Comparison of ENCODE assay signal across 10 cellular contexts in genomic region chr3:121529308-121529707, GRCh38. TPM values are rescaled to one million over a fixed set of nuclear protein-coding genes. Genes with fewer than 3 reads are reported as not detected.
A peak's percentile ranks its signal among the peaks of the same experiment; 100 is the strongest.
DNase-seq lines count a peak whose midpoint lies in the region; ATAC-seq, FAIRE-seq and TF ChIP-seq lines count a peak whose summit lies in the region.
"Had no signal": no experiment of that assay in that cellular context is flagged by ENCODE, and none has a peak within 500 bp of the region (broad histone marks: within the 10 kb centered on the region; RNA-seq: fewer than 3 reads in every experiment).

No MANE protein-coding gene starts in this region.

- no peaks in the 10 kb centered on the region for H3K27me3 Mint-ChIP-seq in HFFc6 (ENCODE audit: insufficient read depth)
- no peaks in the 10 kb centered on the region for H3K27me3 Mint-ChIP-seq in naive thymus-derived CD4-positive, alpha-beta T cell
- H3K27me3 Mint-ChIP-seq: activated B cell treated with CpG ODN at 0.5 μM for 24 hours had no signal

- no peak overlapping the region for H3K27ac Mint-ChIP-seq in HFFc6
- H3K27ac Mint-ChIP-seq in naive thymus-derived CD4-positive, alpha-beta T cell = no peak overlapping the region
- H3K27ac Mint-ChIP-seq: activated B cell treated with CpG ODN at 0.5 μM for 24 hours had no signal

- no peak overlapping the region for H2AFZ ChIP-seq in HepG2 (ENCODE audit: low read length)

- no peak for TF ChIP-seq RAD21 in HepG2 (CRISPR knock-in tag; IDR thresholded peaks at IDR 0.05)

- H3K4me1 Mint-ChIP-seq in HFFc6 (ENCODE audit: low read depth) = peaks cover 6% of the 10 kb centered on the region; the same call in 1 of the 2 replicates
- H3K4me1 Mint-ChIP-seq in naive thymus-derived CD4-positive, alpha-beta T cell = peaks cover 0 to 12% (median 0%) of the 10 kb centered on the region in 7 donors
- H3K4me1 Mint-ChIP-seq: activated B cell treated with CpG ODN at 0.5 μM for 24 hours had no signal

- H4K20me1 ChIP-seq in HepG2 (ENCODE audit: insufficient read depth, low read length) = no peaks in the 10 kb centered on the region

- TF ChIP-seq EP300 in HepG2 (IDR thresholded peaks at IDR 0.05; ENCODE audit: low read depth in 2 of 2, low read length in 2 of 2) = no peak
- TF ChIP-seq EP300 in HepG2 (CRISPR knock-in tag; IDR thresholded peaks at IDR 0.05; ENCODE audit: borderline replicate concordance) = no peak

- peak; percentile 70 for TF ChIP-seq CTCF in C4-2B (conservative IDR thresholded peaks at IDR 0.05)
- peak; percentile 80 for TF ChIP-seq CTCF in HFFc6 (IDR thresholded peaks at IDR 0.05)
- TF ChIP-seq CTCF in body of pancreas (IDR thresholded peaks at IDR 0.05) = peak in 5 of 7 experiments; percentile 12 to 39 (median 28)
- peak; percentile 34; the same call in 1 of the 2 replicates for TF ChIP-seq CTCF in HepG2 (CRISPR knock-in tag; IDR thresholded peaks at IDR 0.05)
- TF ChIP-seq CTCF in coronary artery (IDR thresholded peaks at IDR 0.05) = no peak

- no peaks in the 10 kb centered on the region for H3K36me3 ChIP-seq in body of pancreas (replicated peaks in 1 of 2; ENCODE audit: insufficient read depth in 1 of 2, low read depth in 2 of 2)
- H3K36me3 ChIP-seq in HepG2 (replicated peaks in 1 of 2; ENCODE audit: control insufficient read depth in 1 of 2, insufficient read depth in 2 of 2, low read length in 2 of 2) = peaks cover 5 to 9% of the 10 kb centered on the region in 2 experiments
- H3K36me3 ChIP-seq in naive thymus-derived CD4-positive, alpha-beta T cell (ENCODE audit: control insufficient read depth in 2 of 3, insufficient read depth in 3 of 3, low read length in 3 of 3) = no peaks in the 10 kb centered on the region

- no peaks in the 10 kb centered on the region for H3K79me2 ChIP-seq in HepG2 (ENCODE audit: insufficient read depth, low read length)

- in situ Hi-C loops in HepG2 (cut with HindIII; ENCODE audit: extremely low pct_ligation_motif_present, low pct_unique_long_range_greater_than_20kb) = no loop called here

- no peak overlapping the region for H3K27ac ChIP-seq in C4-2B
- H3K27ac ChIP-seq in body of pancreas = no peak overlapping the region
- H3K27ac ChIP-seq in HepG2 (ENCODE audit: extremely low read length, insufficient read depth, low read length) = no peak overlapping the region
- H3K27ac ChIP-seq in naive thymus-derived CD4-positive, alpha-beta T cell (ENCODE audit: low read depth, low read length) = no peak overlapping the region
- H3K27ac ChIP-seq in coronary artery = no peak overlapping the region

- POLR2A ChIA-PET in HepG2 (lab: Yijun Ruan, JAX) = no interaction called here
- POLR2A ChIA-PET in naive thymus-derived CD4-positive, alpha-beta T cell (lab: Charles Lee) = no interaction called here

- H3K4me1 ChIP-seq in body of pancreas (no peaks in the 10 kb centered on the region), HepG2 (ENCODE audit: insufficient read depth, low read length) (no peaks in the 10 kb centered on the region)
- H3K4me1 ChIP-seq in naive thymus-derived CD4-positive, alpha-beta T cell (ENCODE audit: control insufficient read depth in 2 of 2, insufficient read depth in 2 of 2, low read length in 2 of 2) = no peaks in the 10 kb centered on the region

- peak; percentile 22 for DNase-seq in HFFc6
- no peak for DNase-seq in body of pancreas
- DNase-seq in HepG2 (ENCODE audit: low spot score) = peak; percentile 3
- no peak for DNase-seq in frontal cortex (ENCODE audit: low spot score in 2 of 2)
- DNase-seq in naive thymus-derived CD4-positive, alpha-beta T cell = no peak
- DNase-seq in coronary artery (ENCODE audit: low spot score) = no peak
- DNase-seq: activated B cell treated with CpG ODN at 0.5 μM for 24 hours, NCI-H510A treated with DMSO at 0.1 percent for 48 hours had no signal

- FAIRE-seq in HepG2 (lab: Jason Lieb, UNC) (no peak), frontal cortex (lab: Jason Lieb, UNC) (no peak)

- H3K9me3 ChIP-seq in body of pancreas = no peaks in the 10 kb centered on the region
- H3K9me3 ChIP-seq in HepG2 (ENCODE audit: low read length) = no peaks in the 10 kb centered on the region
- no peaks in the 10 kb centered on the region for H3K9me3 ChIP-seq in naive thymus-derived CD4-positive, alpha-beta T cell (ENCODE audit: control insufficient read depth in 2 of 3, low read length in 3 of 3)

- H3K27me3 ChIP-seq in body of pancreas (no peaks in the 10 kb centered on the region), HepG2 (ENCODE audit: control insufficient read depth in 1 of 2, insufficient read depth in 2 of 2, low read length in 2 of 2) (no peaks in the 10 kb centered on the region)
- no peaks in the 10 kb centered on the region for H3K27me3 ChIP-seq in naive thymus-derived CD4-positive, alpha-beta T cell (ENCODE audit: control insufficient read depth in 2 of 2, insufficient read depth in 2 of 2, low read length in 2 of 2)

- intact Hi-C loops in body of pancreas (cut with DNase I) (no loop called here), HepG2 (cut with micrococcal nuclease; ENCODE audit: unreplicated experiment) (no loop called here)
- intact Hi-C loops in naive thymus-derived CD4-positive, alpha-beta T cell (cut with micrococcal nuclease) = no loop called here

- no peaks in the 10 kb centered on the region for H3K9me3 Mint-ChIP-seq in HFFc6
- no peaks in the 10 kb centered on the region for H3K9me3 Mint-ChIP-seq in naive thymus-derived CD4-positive, alpha-beta T cell
- H3K9me3 Mint-ChIP-seq: activated B cell treated with CpG ODN at 0.5 μM for 24 hours had no signal

- no TSS peak for BruUV-seq in HepG2 (replicated peaks; lab: Mats Ljungman, UMichigan)

- no peak overlapping the region for H3K4me2 ChIP-seq in HepG2 (ENCODE audit: low read depth, low read length)

- H3K9ac ChIP-seq in HepG2 (ENCODE audit: insufficient read depth, low read depth, low read length) = no peak overlapping the region

- H3K36me3 Mint-ChIP-seq in HFFc6 (ENCODE audit: low read depth) = peaks cover 13% of the 10 kb centered on the region; the same call in 1 of the 2 replicates
- H3K36me3 Mint-ChIP-seq in naive thymus-derived CD4-positive, alpha-beta T cell = peaks cover 0 to 29% (median 0%) of the 10 kb centered on the region in 5 donors

- ATAC-seq in body of pancreas = no peak
- no peak for ATAC-seq in HepG2
- ATAC-seq in naive thymus-derived CD4-positive, alpha-beta T cell = no peak
- no peak for ATAC-seq in GM21723 (IDR thresholded peaks at IDR 0.05; ENCODE audit: unreplicated experiment)

- TF ChIP-seq POLR2A in body of pancreas (IDR thresholded peaks at IDR 0.05) (no peak), HepG2 (IDR thresholded peaks at IDR 0.05; ENCODE audit: insufficient read depth in 1 of 2, low read depth in 2 of 2, low read length in 2 of 2) (no peak)

- CTCF ChIA-PET in HepG2 (lab: Yijun Ruan, JAX; ENCODE audit: low intra/inter-chr PET ratio, low total read pairs) = no interaction called here
- CTCF ChIA-PET in naive thymus-derived CD4-positive, alpha-beta T cell (lab: Charles Lee) = no interaction called here

- H3K4me3 Mint-ChIP-seq in HFFc6 = no peak overlapping the region
- no peak overlapping the region for H3K4me3 Mint-ChIP-seq in naive thymus-derived CD4-positive, alpha-beta T cell
- H3K4me3 Mint-ChIP-seq: activated B cell treated with CpG ODN at 0.5 μM for 24 hours had no signal

- WGBS in body of pancreas, 2 donors = 40 to 50% methylated on average over 3 of the region's 3 CpGs
- WGBS in HepG2 (ENCODE audit: low lambda C conversion rate) = 93% methylated on average over 3 of the region's 3 CpGs

- H3K4me3 ChIP-seq in body of pancreas (no peak overlapping the region), HepG2 (replicated peaks in 1 of 3; ENCODE audit: insufficient read depth in 1 of 3, low read depth in 2 of 3, low read length in 3 of 3) (no peak overlapping the region), coronary artery (no peak overlapping the region)
- no peak overlapping the region for H3K4me3 ChIP-seq in naive thymus-derived CD4-positive, alpha-beta T cell (ENCODE audit: low read length)

RNA-seq across cellular contexts. Expression of gene POLQ, which starts 16.5 kb away (rescaled TPM):
- total RNA-seq in HFFc6 (2021; fragmentation: NEBNext Ultra II Directional; extraction: Animal tissue kit (Norgen Biotek cat#: 25700)) = 1 to 10 TPM; 3.3 to 7.7 (median 7.0) TPM
- under 1 TPM; under 0.01 to 0.66 TPM for total RNA-seq in body of pancreas
- 16.0 and 18.6 TPM in 2 replicates for total RNA-seq in HepG2 (2016; rRNA removed; fragmentation: Illumina TruSeq; extraction: Trizol)
- total RNA-seq in HepG2 (2016; cell fraction: cytosol; rRNA removed; fragmentation: Illumina TruSeq; extraction: Trizol; ENCODE audit: low read depth) = 7.9 and 9.3 TPM in 2 replicates
- 15.2 and 17.0 TPM in 2 replicates for total RNA-seq in HepG2 (2016; cell fraction: insoluble cytoplasmic fraction; rRNA removed; fragmentation: Illumina TruSeq; extraction: Trizol)
- 8.4 TPM in 2 replicates for total RNA-seq in HepG2 (2016; cell fraction: membrane; rRNA removed; fragmentation: Illumina TruSeq; extraction: Trizol)
- total RNA-seq in HepG2 (2016; cell fraction: nucleus; rRNA removed; fragmentation: Illumina TruSeq; extraction: Trizol) = 35.4 and 39.0 TPM in 2 replicates
- polyA plus RNA-seq in HepG2 (2011; rRNA removed) = 1.6 and 2.5 TPM in 2 replicates
- 0.64 and 0.68 TPM in 2 replicates for polyA plus RNA-seq in HepG2 (2011; cell fraction: cytosol; rRNA removed)
- 4.0 TPM in 2 replicates for polyA plus RNA-seq in HepG2 (2011; cell fraction: nucleus; rRNA removed)
- polyA plus RNA-seq in HepG2 (2012) = 1.2 and 3.3 TPM in 2 replicates
- 0.26 and 0.33 TPM in 2 replicates for polyA plus RNA-seq in HepG2 (2016; cell fraction: cytosol; fragmentation: Illumina TruSeq; extraction: Trizol; ENCODE audit: low read depth)
- 6.7 and 8.3 TPM in 2 replicates for polyA plus RNA-seq in HepG2 (2016; cell fraction: insoluble cytoplasmic fraction; fragmentation: Illumina TruSeq; extraction: Trizol; ENCODE audit: low read depth)
- 0.59 and 0.71 TPM in 2 replicates for polyA plus RNA-seq in HepG2 (2016; cell fraction: membrane; fragmentation: Illumina TruSeq; extraction: Trizol; ENCODE audit: low read depth)
- 42.1 and 43.8 TPM in 2 replicates for polyA plus RNA-seq in HepG2 (2016; cell fraction: nucleus; fragmentation: Illumina TruSeq; extraction: Trizol; ENCODE audit: insufficient read depth, low read depth)
- 2.2 and 12.9 TPM in 2 replicates for polyA minus RNA-seq in HepG2 (2011; rRNA and poly(A)+ RNA removed; ENCODE audit: low replicate concordance)
- polyA minus RNA-seq in HepG2 (2011; cell fraction: cytosol; rRNA and poly(A)+ RNA removed) = 1.4 and 2.6 TPM in 2 replicates
- 17.8 and 27.3 TPM in 2 replicates for polyA minus RNA-seq in HepG2 (2011; cell fraction: nucleus; rRNA and poly(A)+ RNA removed)
- 1.2 TPM for total RNA-seq in frontal cortex
- total RNA-seq in naive thymus-derived CD4-positive, alpha-beta T cell = 10 to 100 TPM in 1 of 5 experiments, under 1 TPM in 4; 0.17 to 26.6 (median 0.38) TPM
- polyA plus RNA-seq in naive thymus-derived CD4-positive, alpha-beta T cell = under 1 TPM; 0.04 to 0.09 TPM

RNA-seq across cellular contexts. Expression of gene ARGFX, which starts 38.4 kb away (rescaled TPM):
- not detected for total RNA-seq in HFFc6 (2021; fragmentation: NEBNext Ultra II Directional; extraction: Animal tissue kit (Norgen Biotek cat#: 25700))
- total RNA-seq in body of pancreas = not detected
- not detected in 2 replicates for total RNA-seq in HepG2 (2016; rRNA removed; fragmentation: Illumina TruSeq; extraction: Trizol)
- total RNA-seq in HepG2 (2016; cell fraction: cytosol; rRNA removed; fragmentation: Illumina TruSeq; extraction: Trizol; ENCODE audit: low read depth) = not detected in 2 replicates
- not detected in 2 replicates for total RNA-seq in HepG2 (2016; cell fraction: insoluble cytoplasmic fraction; rRNA removed; fragmentation: Illumina TruSeq; extraction: Trizol)
- total RNA-seq in HepG2 (2016; cell fraction: membrane; rRNA removed; fragmentation: Illumina TruSeq; extraction: Trizol) = not detected in 2 replicates
- not detected in 2 replicates for total RNA-seq in HepG2 (2016; cell fraction: nucleus; rRNA removed; fragmentation: Illumina TruSeq; extraction: Trizol)
- polyA plus RNA-seq in HepG2 (2011; rRNA removed) = not detected in 2 replicates
- polyA plus RNA-seq in HepG2 (2011; cell fraction: cytosol; rRNA removed) = not detected in 2 replicates
- not detected in 2 replicates for polyA plus RNA-seq in HepG2 (2011; cell fraction: nucleus; rRNA removed)
- polyA plus RNA-seq in HepG2 (2012) = not detected in 2 replicates
- polyA plus RNA-seq in HepG2 (2016; cell fraction: cytosol; fragmentation: Illumina TruSeq; extraction: Trizol; ENCODE audit: low read depth) = not detected in 2 replicates
- not detected in 2 replicates for polyA plus RNA-seq in HepG2 (2016; cell fraction: insoluble cytoplasmic fraction; fragmentation: Illumina TruSeq; extraction: Trizol; ENCODE audit: low read depth)
- not detected in 2 replicates for polyA plus RNA-seq in HepG2 (2016; cell fraction: membrane; fragmentation: Illumina TruSeq; extraction: Trizol; ENCODE audit: low read depth)
- polyA plus RNA-seq in HepG2 (2016; cell fraction: nucleus; fragmentation: Illumina TruSeq; extraction: Trizol; ENCODE audit: insufficient read depth, low read depth) = not detected in 2 replicates
- not detected in 2 replicates for polyA minus RNA-seq in HepG2 (2011; rRNA and poly(A)+ RNA removed; ENCODE audit: low replicate concordance)
- not detected in 2 replicates for polyA minus RNA-seq in HepG2 (2011; cell fraction: cytosol; rRNA and poly(A)+ RNA removed)
- polyA minus RNA-seq in HepG2 (2011; cell fraction: nucleus; rRNA and poly(A)+ RNA removed) = not detected in 2 replicates
- not detected for total RNA-seq in frontal cortex
- total RNA-seq in naive thymus-derived CD4-positive, alpha-beta T cell = not detected
- not detected for polyA plus RNA-seq in naive thymus-derived CD4-positive, alpha-beta T cell
- total RNA-seq: activated B cell treated with CpG ODN at 0.5 μM for 24 hours had no signal

Comparison
In these comparisons a context has a peak if more than half of its experiments do, and no peak if none do; other contexts are left out.
1. DNase-seq: peak in HFFc6 (single experiment) and HepG2 (single experiment); none in body of pancreas (0 of 4), frontal cortex (0 of 2), naive thymus-derived CD4-positive, alpha-beta T cell (0 of 9) and coronary artery (single experiment).